20 cellular contexts compared by ENCODE assay signal in the genomic region with DNA sequence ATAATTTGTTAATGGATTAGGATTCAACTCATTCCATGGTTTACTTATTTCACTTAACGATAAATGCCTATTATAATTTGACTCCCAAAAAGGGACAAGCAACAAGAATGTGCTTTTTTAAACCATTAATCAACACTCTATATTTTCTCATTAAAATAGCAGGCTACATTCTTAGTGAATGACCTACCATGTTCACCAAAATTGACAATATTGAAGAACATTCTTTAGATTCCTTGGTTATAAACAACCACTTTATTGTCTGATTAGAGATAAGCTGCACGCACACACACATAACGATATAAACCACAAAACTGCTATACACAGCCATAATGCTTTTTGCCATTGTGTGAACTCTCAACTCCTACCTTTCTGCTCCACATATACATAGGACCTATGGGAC.
"Had no signal": no experiment of that assay in that cellular context is flagged by ENCODE, and none has a peak within 500 bp of the region (broad histone marks: within the 10 kb centered on the region; RNA-seq: fewer than 3 reads in every experiment).

No MANE protein-coding gene starts in this region.

- FAIRE-seq: pancreas had no signal

- H3K27me3 Mint-ChIP-seq: activated CD8-positive, alpha-beta T cell treated with anti-CD3 and anti-CD28 coated beads for 36 hours; activated naive CD8-positive, alpha-beta T cell treated with anti-CD3 and anti-CD28 coated beads, Interleukin-2, amount 10 ng/mL, durations not matched to agents 7 days and 5 days; stimulated activated naive CD8-positive, alpha-beta T cell treated with anti-CD3 and anti-CD28 coated beads, Interleukin-15, Interleukin-2, amounts not matched to agents 100 ng/mL and 50 ng/mL, for 24 hours had no signal

- H3K9me3 ChIP-seq: lower lobe of right lung, pancreas, testis, upper lobe of right lung had no signal

- H3K27ac ChIP-seq: epithelial cell of prostate, lower lobe of right lung, pancreas, testis, upper lobe of right lung had no signal

- H3K27ac Mint-ChIP-seq: activated CD8-positive, alpha-beta T cell treated with anti-CD3 and anti-CD28 coated beads for 36 hours; activated naive CD8-positive, alpha-beta T cell treated with anti-CD3 and anti-CD28 coated beads, Interleukin-2, amount 10 ng/mL, durations not matched to agents 7 days and 5 days; activated T-cell treated with anti-CD3 and anti-CD28 coated beads, Interleukin-2, amount 50 U/mL, for 72 hours; mesothelial cell of epicardium; stimulated activated naive CD8-positive, alpha-beta T cell treated with anti-CD3 and anti-CD28 coated beads, Interleukin-15, Interleukin-2, amounts not matched to agents 100 ng/mL and 50 ng/mL, for 24 hours had no signal

- H3K4me1 ChIP-seq: lower lobe of right lung, pancreas, testis, upper lobe of right lung had no signal

- H3K36me3 Mint-ChIP-seq: activated naive CD8-positive, alpha-beta T cell treated with anti-CD3 and anti-CD28 coated beads, Interleukin-2, amount 10 ng/mL, durations not matched to agents 7 days and 5 days; mesothelial cell of epicardium had no signal

- H3K4me3 Mint-ChIP-seq: activated CD8-positive, alpha-beta T cell treated with anti-CD3 and anti-CD28 coated beads for 36 hours; activated naive CD8-positive, alpha-beta T cell treated with anti-CD3 and anti-CD28 coated beads, Interleukin-2, amount 10 ng/mL, durations not matched to agents 7 days and 5 days; activated T-cell treated with anti-CD3 and anti-CD28 coated beads, Interleukin-2, amount 50 U/mL, for 72 hours; mesothelial cell of epicardium; neural crest cell; stimulated activated naive CD8-positive, alpha-beta T cell treated with anti-CD3 and anti-CD28 coated beads, Interleukin-15, Interleukin-2, amounts not matched to agents 100 ng/mL and 50 ng/mL, for 24 hours had no signal

- DNase-seq: activated CD4-positive, alpha-beta T cell treated with anti-CD3 and anti-CD28 coated beads for 4 hours; activated CD8-positive, alpha-beta memory T cell treated with anti-CD3 and anti-CD28 coated beads, Interleukin-2, amount 50 U/mL, for 4 hours; activated CD8-positive, alpha-beta T cell treated with anti-CD3 and anti-CD28 coated beads for 36 hours; activated naive CD8-positive, alpha-beta T cell treated with anti-CD3 and anti-CD28 coated beads, Interleukin-2, amount 10 ng/mL, durations not matched to agents 7 days and 5 days; activated T-cell treated with anti-CD3 and anti-CD28 coated beads, Interleukin-2, amount 50 U/mL, for 72 hours; aorta; caudate nucleus; effector memory CD4-positive, alpha-beta T cell; glutamatergic neuron; left cardiac atrium; lower lobe of right lung; pancreas; stimulated activated CD4-positive, alpha-beta T cell treated with anti-CD3 and anti-CD28 coated beads, Interleukin-15, amount 100 ng/mL, for 24 hours; stimulated activated CD4-positive, alpha-beta T cell treated with anti-CD3 and anti-CD28 coated beads, Interleukin-4, amount 100 ng/mL, for 24 hours; testis; upper lobe of right lung had no signal

- H3K4me3 ChIP-seq: lower lobe of right lung, pancreas, testis, upper lobe of right lung had no signal

- H3K27me3 ChIP-seq: pancreas, testis, upper lobe of right lung had no signal

- H3K4me1 Mint-ChIP-seq: activated naive CD8-positive, alpha-beta T cell treated with anti-CD3 and anti-CD28 coated beads, Interleukin-2, amount 10 ng/mL, durations not matched to agents 7 days and 5 days; neural crest cell had no signal

- H3K36me3 ChIP-seq: lower lobe of right lung, pancreas, upper lobe of right lung had no signal
